23 cellular contexts compared by ENCODE assay signal in the genomic region with DNA sequence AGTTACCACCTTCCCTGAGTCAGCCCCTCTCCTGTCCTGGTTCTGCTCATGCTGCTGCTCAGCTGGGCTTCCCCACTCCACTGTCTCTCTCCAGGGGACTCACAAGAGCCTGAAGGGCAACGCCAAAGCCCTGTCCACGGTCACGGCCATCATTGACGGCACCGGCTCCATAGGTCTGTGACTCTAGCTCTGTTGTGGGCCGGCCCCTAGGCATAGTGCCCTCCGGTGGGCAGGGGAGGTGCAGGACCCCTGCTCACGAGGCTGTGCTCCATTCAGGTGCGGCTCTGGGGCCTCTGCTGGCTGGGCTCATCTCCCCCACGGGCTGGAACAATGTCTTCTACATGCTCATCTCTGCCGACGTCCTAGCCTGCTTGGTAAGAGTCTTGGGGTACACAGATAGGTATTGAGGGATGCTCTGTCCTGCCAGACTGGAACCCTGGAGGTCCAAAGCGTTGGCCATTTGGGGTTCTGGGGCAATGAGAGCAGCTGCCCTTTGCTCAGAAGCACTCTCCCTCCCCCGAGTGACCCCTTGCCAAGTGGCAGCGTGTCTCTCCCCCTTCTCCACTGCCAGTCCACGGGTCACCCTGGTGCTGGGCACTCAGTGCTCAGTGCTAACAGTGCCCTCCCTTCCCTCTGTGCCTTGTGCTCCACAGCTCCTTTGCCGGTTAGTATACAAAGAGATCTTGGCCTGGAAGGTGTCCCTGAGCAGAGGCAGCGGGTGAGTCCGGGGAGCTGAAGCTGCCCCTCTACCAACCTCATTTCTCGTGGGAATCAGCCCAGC. TPM values are rescaled to one million over a fixed set of nuclear protein-coding genes. Genes with fewer than 3 reads are reported as not detected.
DNase-seq lines count a peak whose midpoint lies in the region; ATAC-seq and TF ChIP-seq lines count a peak whose summit lies in the region.
"Had no signal": no experiment of that assay in that cellular context is flagged by ENCODE, and none has a peak within 500 bp of the region (broad histone marks: within the 10 kb centered on the region; RNA-seq: fewer than 3 reads in every experiment).

No MANE protein-coding gene starts in this region.

- H3K27me3 ChIP-seq in sigmoid colon: peaks cover 0 to 26% (median 0%) of the 10 kb centered on the region in 3 donors
- H3K27me3 ChIP-seq: thyroid gland had no signal

- H3K9me3 Mint-ChIP-seq in activated CD4-positive, alpha-beta T cell treated with anti-CD3 and anti-CD28 coated beads, Interleukin-2, amount 10 ng/mL, durations not matched to agents 7 days and 5 days: no peaks in the 10 kb centered on the region
- no peaks in the 10 kb centered on the region for H3K9me3 Mint-ChIP-seq in chondrocyte (ENCODE audit: low read depth)
- H3K9me3 Mint-ChIP-seq: CD4-positive, CD25-positive, alpha-beta regulatory T cell had no signal

- TF ChIP-seq POLR2A in sigmoid colon (IDR thresholded peaks at IDR 0.05): no peak

- no peak overlapping the region for H3K27ac Mint-ChIP-seq in activated CD4-positive, alpha-beta T cell treated with anti-CD3 and anti-CD28 coated beads, Interleukin-2, amount 10 ng/mL, durations not matched to agents 7 days and 5 days
- no peak overlapping the region for H3K27ac Mint-ChIP-seq in chondrocyte (ENCODE audit: unreplicated experiment)
- H3K27ac Mint-ChIP-seq: CD4-positive, CD25-positive, alpha-beta regulatory T cell; T-helper 17 cell had no signal

- no peak overlapping the region for H3K4me3 Mint-ChIP-seq in activated CD4-positive, alpha-beta T cell treated with anti-CD3 and anti-CD28 coated beads, Interleukin-2, amount 10 ng/mL, durations not matched to agents 7 days and 5 days
- H3K4me3 Mint-ChIP-seq in chondrocyte (ENCODE audit: unreplicated experiment): no peak overlapping the region
- H3K4me3 Mint-ChIP-seq: CD4-positive, CD25-positive, alpha-beta regulatory T cell; T-helper 17 cell had no signal

- no peak for TF ChIP-seq EP300 in sigmoid colon (IDR thresholded peaks at IDR 0.05)

- H3K4me1 ChIP-seq in sigmoid colon: no peaks in the 10 kb centered on the region
- H3K4me1 ChIP-seq: thyroid gland had no signal

- POLR2A ChIA-PET in activated CD4-positive, alpha-beta T cell treated with anti-CD3 and anti-CD28 coated beads, Interleukin-2, amount 10 ng/mL, durations not matched to agents 7 days and 5 days (lab: Charles Lee): no interaction called here

- no peak for ATAC-seq in left cardiac atrium
- ATAC-seq: esophagus mucosa, T-helper 17 cell had no signal

- no peaks in the 10 kb centered on the region for H3K27me3 Mint-ChIP-seq in activated CD4-positive, alpha-beta T cell treated with anti-CD3 and anti-CD28 coated beads, Interleukin-2, amount 10 ng/mL, durations not matched to agents 7 days and 5 days
- H3K27me3 Mint-ChIP-seq in chondrocyte (ENCODE audit: low read depth): no peaks in the 10 kb centered on the region
- H3K27me3 Mint-ChIP-seq: CD4-positive, CD25-positive, alpha-beta regulatory T cell had no signal

- 85 to 87% methylated on average over 20 of the region's 20 CpGs for WGBS in sigmoid colon, 2 donors

- H3K4me1 Mint-ChIP-seq in activated CD4-positive, alpha-beta T cell treated with anti-CD3 and anti-CD28 coated beads, Interleukin-2, amount 10 ng/mL, durations not matched to agents 7 days and 5 days: no peaks in the 10 kb centered on the region
- H3K4me1 Mint-ChIP-seq in chondrocyte (ENCODE audit: low read depth): peaks cover 10% of the 10 kb centered on the region
- H3K4me1 Mint-ChIP-seq: CD4-positive, CD25-positive, alpha-beta regulatory T cell; T-helper 17 cell had no signal

- no peaks in the 10 kb centered on the region for H3K9me3 ChIP-seq in sigmoid colon
- H3K9me3 ChIP-seq: thyroid gland had no signal

- H3K36me3 Mint-ChIP-seq in activated CD4-positive, alpha-beta T cell treated with anti-CD3 and anti-CD28 coated beads, Interleukin-2, amount 10 ng/mL, durations not matched to agents 7 days and 5 days (ENCODE audit: low read depth): no peaks in the 10 kb centered on the region
- no peaks in the 10 kb centered on the region for H3K36me3 Mint-ChIP-seq in chondrocyte (ENCODE audit: low read depth)
- H3K36me3 Mint-ChIP-seq: CD4-positive, CD25-positive, alpha-beta regulatory T cell had no signal

- H3K27ac ChIP-seq in sigmoid colon: no peak overlapping the region
- H3K27ac ChIP-seq: HL-60, thyroid gland had no signal

- TF ChIP-seq CTCF in LNCaP clone FGC (IDR thresholded peaks at IDR 0.05; ENCODE audit: control insufficient read depth, extremely low read depth, insufficient read depth) (0 out of 2 replicates have a peak, but pooled peaks have one; percentile 8), chondrocyte (IDR thresholded peaks at IDR 0.05) (no peak), sigmoid colon (IDR thresholded peaks at IDR 0.05) (no peak)

- CTCF ChIA-PET in activated CD4-positive, alpha-beta T cell treated with anti-CD3 and anti-CD28 coated beads, Interleukin-2, amount 10 ng/mL, durations not matched to agents 7 days and 5 days (lab: Charles Lee): no interaction called here

- DNase-seq in activated CD4-positive, alpha-beta T cell treated with anti-CD3 and anti-CD28 coated beads for 1 hour: peak; percentile 4
- DNase-seq in activated CD4-positive, alpha-beta T cell treated with anti-CD3 and anti-CD28 coated beads, Interleukin-2, amount 10 ng/mL, durations not matched to agents 7 days and 5 days: no peak
- DNase-seq in LNCaP clone FGC (ENCODE audit: low read depth) (no peak), chondrocyte (ENCODE audit: low spot score) (peak; percentile 87), sigmoid colon (peak; percentile 59), NCI-H524 treated with DMSO at 0.1 percent for 48 hours (lab: John Stamatoyannopoulos, UW) (no peak), SHP77 (lab: John Stamatoyannopoulos, UW) (no peak), left cardiac atrium (no peak)
- DNase-seq: activated CD4-positive, CD25-positive, alpha-beta regulatory T cell; activated effector memory CD4-positive, alpha-beta T cell treated with anti-CD3 and anti-CD28 coated beads, Interleukin-2, amount 50 U/mL, for 16 hours; amygdala; caudate nucleus; CD4-positive, CD25-positive, alpha-beta regulatory T cell; DMS153; MV-4-11; NCI-H2029; NCI-H510A treated with DMSO at 0.1 percent for 48 hours; SIG-M5; stimulated activated CD4-positive, alpha-beta T cell treated with anti-CD3 and anti-CD28 coated beads, Interleukin-12 subunit alpha, Interleukin-12 subunit beta, amount 100 ng/mL, for 4 hours; T-helper 17 cell; thyroid gland had no signal

- no peaks in the 10 kb centered on the region for H3K36me3 ChIP-seq in sigmoid colon
- H3K36me3 ChIP-seq: thyroid gland had no signal

- intact Hi-C loops in sigmoid colon (cut with DNase I) (no loop called here), left cardiac atrium (cut with DNase I) (no loop called here)

- no peak overlapping the region for H3K4me3 ChIP-seq in LNCaP clone FGC (ENCODE audit: low read depth, low read length)
- H3K4me3 ChIP-seq in sigmoid colon: no peak overlapping the region
- H3K4me3 ChIP-seq: thyroid gland had no signal

RNA-seq across cellular contexts. Expression of a gene that starts 22.4 kb away (rescaled TPM):
- under 1 TPM; 0.60 to 0.73 TPM for total RNA-seq in activated CD4-positive, alpha-beta T cell treated with anti-CD3 and anti-CD28 coated beads, Interleukin-2, amount 10 ng/mL, durations not matched to agents 7 days and 5 days
- total RNA-seq in chondrocyte (0.37 to 1.2 TPM in 2 of 3 replicates, not detected in the other), sigmoid colon (10 to 100 TPM in 1 of 4 donors, 1 to 10 TPM in 3; 3.4 to 10.3 (median 6.6) TPM), left cardiac atrium (1 to 10 TPM; 6.0 to 8.9 TPM)
- 10 to 100 TPM in 1 of 3 donors, 1 to 10 TPM in 2; 1.2 to 14.1 (median 3.5) TPM for polyA plus RNA-seq in sigmoid colon
- total RNA-seq: CD4-positive, CD25-positive, alpha-beta regulatory T cell had no signal

RNA-seq across cellular contexts. Expression of a gene that starts 25.9 kb away (rescaled TPM):
- 10 to 100 TPM; 16.3 to 16.9 TPM for total RNA-seq in activated CD4-positive, alpha-beta T cell treated with anti-CD3 and anti-CD28 coated beads, Interleukin-2, amount 10 ng/mL, durations not matched to agents 7 days and 5 days
- total RNA-seq in chondrocyte (11.5 to 15.2 TPM (median 12.0 TPM) in 3 replicates), sigmoid colon (10 to 100 TPM; 14.0 to 34.6 (median 26.0) TPM), left cardiac atrium (10 to 100 TPM; 10.9 to 12.8 TPM)
- polyA plus RNA-seq in sigmoid colon: 10 to 100 TPM; 12.0 to 23.3 (median 15.6) TPM

Comparison
In these comparisons a context has a peak if more than half of its experiments do, and no peak if none do; other contexts are left out.
1. DNase-seq: peak in activated CD4-positive, alpha-beta T cell treated with anti-CD3 and anti-CD28 coated beads for 1 hour (single experiment), chondrocyte (single experiment) and sigmoid colon (single experiment); none in activated CD4-positive, alpha-beta T cell treated with anti-CD3 and anti-CD28 coated beads, Interleukin-2, amount 10 ng/mL, durations not matched to agents 7 days and 5 days (single experiment), LNCaP clone FGC (single experiment), NCI-H524 treated with DMSO at 0.1 percent for 48 hours (single experiment), SHP77 (0 of 2) and left cardiac atrium (single experiment).